8 cellular contexts compared by ENCODE assay signal in the genomic region with DNA sequence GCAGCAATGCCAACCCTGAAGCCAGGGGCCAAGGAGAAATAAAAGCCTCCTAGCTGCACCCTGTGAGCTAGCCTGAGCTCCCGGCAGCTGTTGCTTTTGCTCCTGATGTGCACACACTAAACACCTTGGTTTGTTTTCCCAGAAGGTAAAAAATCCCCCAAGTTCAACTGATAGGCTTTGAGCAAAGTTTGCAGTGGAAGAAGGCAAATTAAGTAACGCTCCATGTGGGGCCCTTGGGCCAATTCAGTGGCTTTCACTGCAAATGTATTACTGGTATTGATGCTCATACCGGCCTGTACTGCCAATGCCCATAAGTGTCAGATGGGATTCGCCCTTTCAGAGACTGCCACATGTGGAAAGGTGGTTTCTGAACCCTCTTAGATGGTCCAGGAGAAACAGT. TPM values are rescaled to one million over a fixed set of nuclear protein-coding genes. Genes with fewer than 3 reads are reported as not detected.
"Had no signal": no experiment of that assay in that cellular context is flagged by ENCODE, and none has a peak within 500 bp of the region (broad histone marks: within the 10 kb centered on the region; RNA-seq: fewer than 3 reads in every experiment).

No MANE protein-coding gene starts in this region.

- H3K4me2 ChIP-seq: KMS-11 had no signal

- H3K27ac Mint-ChIP-seq: HFFc6, IgD-negative memory B cell had no signal

- H2AFZ ChIP-seq: GM23248 had no signal

- H3K9ac ChIP-seq: GM23248, KMS-11 had no signal

- H3K9me3 ChIP-seq: HAP-1 had no signal

- H3K36me3 ChIP-seq: HAP-1 had no signal

- H3K4me1 Mint-ChIP-seq: IgD-negative memory B cell had no signal

- H3K27ac ChIP-seq: GM23248, HL-60, KMS-11 had no signal

- H3K36me3 Mint-ChIP-seq: IgD-negative memory B cell had no signal

- DNase-seq: GM23248, H7, HFFc6 had no signal

- H3K4me3 ChIP-seq: GM23248, HAP-1 had no signal

- H3K27me3 Mint-ChIP-seq: IgD-negative memory B cell had no signal

- H3K4me1 ChIP-seq: HAP-1 had no signal

- H3K4me3 Mint-ChIP-seq: HFFc6, IgD-negative memory B cell had no signal

RNA-seq across cellular contexts. Expression of a gene that starts 19.1 kb away (rescaled TPM):
- total RNA-seq: GM23248, HT1080 had no signal
